ENCODE assay signal across 9 cellular contexts in genomic region chr19:56476671-56477428, GRCh38. TPM values are rescaled to one million over a fixed set of nuclear protein-coding genes. Genes with fewer than 3 reads are reported as not detected.
A peak's percentile ranks its signal among the peaks of the same experiment; 100 is the strongest.
DNase-seq lines count a peak whose midpoint lies in the region; ATAC-seq, FAIRE-seq and TF ChIP-seq lines count a peak whose summit lies in the region.
"Had no signal": no experiment of that assay in that cellular context is flagged by ENCODE, and none has a peak within 500 bp of the region (broad histone marks: within the 10 kb centered on the region; RNA-seq: fewer than 3 reads in every experiment).

Gene ZNF667 (minus strand): TSS chr19:56477345. CDS start chr19:56462370, 14,975 bp downstream.

- H3K4me3 ChIP-seq in foreskin fibroblast (ENCODE audit: low read depth in 1 of 2, low read length in 2 of 2), result peak within 1 kb of the TSS; percentile 65 to 79
- peak within 1 kb of the TSS; percentile 68 for H3K4me3 ChIP-seq in ovary

- no peak for ATAC-seq in HG03280 (IDR thresholded peaks at IDR 0.05; ENCODE audit: unreplicated experiment)

- no peak for FAIRE-seq in urothelium cell line (lab: Jason Lieb, UNC)
- FAIRE-seq: G401.6 had no signal

- no peak for TF ChIP-seq POLR2A in ovary (IDR thresholded peaks at IDR 0.05)

- no peaks in the 10 kb centered on the region for H3K36me3 ChIP-seq in ovary

- intact Hi-C loops in ovary (cut with DNase I), result no loop called here

- TF ChIP-seq CTCF in foreskin fibroblast (IDR thresholded peaks at IDR 0.05; ENCODE audit: low read depth, low read length) (no peak), ovary (IDR thresholded peaks at IDR 0.05) (no peak)

- 1 to 2% (median 1%) methylated on average over 15 to 69 of the region's 69 CpGs for whole genome bisulfite sequencing in ovary, 3 donors

- peaks cover 0 to 34% of the 10 kb centered on the region in 2 donors for H3K9me3 ChIP-seq in ovary

- DNase-seq in activated gamma-delta T cell treated with Interleukin-2 at 50 U/mL for 16 hours (peak; percentile 17), activated gamma-delta T cell (lab: John Stamatoyannopoulos, UW) (no peak), foreskin fibroblast (peak; percentile 61 to 68), ovary (no peak), urothelium cell line (ENCODE audit: low spot score) (peak; percentile 15), MV-4-11 (lab: John Stamatoyannopoulos, UW) (no peak)
- DNase-seq in activated T-cell treated with anti-CD3 and anti-CD28 coated beads, Interleukin-2, amount 50 U/mL, for 1 hour, result peak; percentile 35

- no peaks in the 10 kb centered on the region for H3K27me3 ChIP-seq in ovary

- H3K27ac ChIP-seq in ovary, result peak within 1 kb of the TSS; percentile 56 to 85

- peaks cover 8% of the 10 kb centered on the region for H3K4me1 ChIP-seq in ovary (ENCODE audit: insufficient read depth)

- TF ChIP-seq EP300 in ovary (IDR thresholded peaks at IDR 0.05), result no peak

RNA-seq across cellular contexts. Expression of gene ZNF667, which starts in this region (rescaled TPM):
- total RNA-seq in ovary, result 10 to 100 TPM in 4 of 7 donors, 1 to 10 TPM in 3; 5.5 to 12.8 (median 10.2) TPM
- polyA plus RNA-seq in ovary, result 1 to 10 TPM; 4.5 to 9.8 TPM

Comparison
In these comparisons a context has a peak if more than half of its experiments do, and no peak if none do; other contexts are left out.
1. DNase-seq: peak in activated gamma-delta T cell treated with Interleukin-2 at 50 U/mL for 16 hours (single experiment), activated T-cell treated with anti-CD3 and anti-CD28 coated beads, Interleukin-2, amount 50 U/mL, for 1 hour (single experiment), foreskin fibroblast (2 of 2) and urothelium cell line (single experiment); none in activated gamma-delta T cell (single experiment), ovary (0 of 5) and MV-4-11 (single experiment).